In genomic region chr21:15022608-15023261, GRCh38 we compare ENCODE assay signal across 17 cellular contexts.
"Had no signal": no experiment of that assay in that cellular context is flagged by ENCODE, and none has a peak within 500 bp of the region (broad histone marks: within the 10 kb centered on the region; RNA-seq: fewer than 3 reads in every experiment).

No MANE protein-coding gene starts in this region.

- ATAC-seq: activated CD4-positive, alpha-beta T cell treated with anti-CD3 and anti-CD28 coated beads for 36 hours; activated CD8-positive, alpha-beta T cell treated with anti-CD3 and anti-CD28 coated beads for 36 hours; activated T-cell treated with anti-CD3 and anti-CD28 coated beads, Interleukin-2, amount 50 U/mL, for 4 hours; body of pancreas; pancreas; stimulated activated memory B cell treated with anti-CD40 and anti-IgM and Interleukin-4, amounts not matched to agents 10 μg/mL and 1 μg/mL and 100 μg/mL, for 72 hours had no signal

- H3K4me3 Mint-ChIP-seq: activated CD4-positive, alpha-beta T cell treated with anti-CD3 and anti-CD28 coated beads for 36 hours; activated CD8-positive, alpha-beta T cell treated with anti-CD3 and anti-CD28 coated beads for 36 hours; activated naive CD4-positive, alpha-beta T cell treated with anti-CD3 and anti-CD28 coated beads, Interleukin-2, amount 50 U/mL, for 24 hours; activated T-cell treated with anti-CD3 and anti-CD28 coated beads, Interleukin-2, amount 50 U/mL, for 4 hours; central memory CD8-positive, alpha-beta T cell; naive B cell; stimulated activated memory B cell treated with anti-CD40 and anti-IgM and Interleukin-4, amounts not matched to agents 10 μg/mL and 1 μg/mL and 100 μg/mL, for 72 hours had no signal

- H3K27ac Mint-ChIP-seq: activated CD4-positive, alpha-beta T cell treated with anti-CD3 and anti-CD28 coated beads for 36 hours; activated CD8-positive, alpha-beta T cell treated with anti-CD3 and anti-CD28 coated beads for 36 hours; activated naive CD4-positive, alpha-beta T cell treated with anti-CD3 and anti-CD28 coated beads, Interleukin-2, amount 50 U/mL, for 24 hours; stimulated activated memory B cell treated with anti-CD40 and anti-IgM and Interleukin-4, amounts not matched to agents 10 μg/mL and 1 μg/mL and 100 μg/mL, for 72 hours had no signal

- H3K27ac ChIP-seq: body of pancreas, pancreas, vagina had no signal

- H3K9me3 Mint-ChIP-seq: activated naive CD4-positive, alpha-beta T cell treated with anti-CD3 and anti-CD28 coated beads, Interleukin-2, amount 50 U/mL, for 24 hours; activated T-cell treated with anti-CD3 and anti-CD28 coated beads, Interleukin-2, amount 50 U/mL, for 4 hours; central memory CD8-positive, alpha-beta T cell had no signal

- H3K27me3 ChIP-seq: body of pancreas, pancreas, vagina had no signal

- H3K36me3 ChIP-seq: vagina had no signal

- H3K4me3 ChIP-seq: body of pancreas, pancreas, vagina had no signal

- DNase-seq: activated CD4-positive, alpha-beta T cell treated with anti-CD3 and anti-CD28 coated beads for 36 hours; activated CD8-positive, alpha-beta T cell treated with anti-CD3 and anti-CD28 coated beads for 36 hours; activated effector memory CD4-positive, alpha-beta T cell treated with anti-CD3 and anti-CD28 coated beads, Interleukin-2, amount 50 U/mL, for 16 hours; activated T-cell treated with anti-CD3 and anti-CD28 coated beads, Interleukin-2, amount 50 U/mL, for 4 hours; amniotic stem cell; body of pancreas; cortex of kidney; effector CD8-positive, alpha-beta T cell; midbrain; naive B cell; pancreas; stimulated activated CD4-positive, alpha-beta T cell treated with anti-CD3 and anti-CD28 coated beads, Interleukin-2, amount 100 ng/mL, for 48 hours; T-helper 2 cell had no signal

- H3K9me3 ChIP-seq: body of pancreas, pancreas, vagina had no signal

- H3K36me3 Mint-ChIP-seq: naive B cell had no signal

- H3K27me3 Mint-ChIP-seq: activated CD4-positive, alpha-beta T cell treated with anti-CD3 and anti-CD28 coated beads for 36 hours; activated CD8-positive, alpha-beta T cell treated with anti-CD3 and anti-CD28 coated beads for 36 hours; activated naive CD4-positive, alpha-beta T cell treated with anti-CD3 and anti-CD28 coated beads, Interleukin-2, amount 50 U/mL, for 24 hours; central memory CD8-positive, alpha-beta T cell; naive B cell; stimulated activated memory B cell treated with anti-CD40 and anti-IgM and Interleukin-4, amounts not matched to agents 10 μg/mL and 1 μg/mL and 100 μg/mL, for 72 hours had no signal
